ENCODE assay signal across 8 cellular contexts in genomic region chr7:139618482-139619366, GRCh38.
DNase-seq lines count a peak whose midpoint lies in the region; ATAC-seq and TF ChIP-seq lines count a peak whose summit lies in the region.

No MANE protein-coding gene starts in this region.

- DNase-seq in KBM-7 (peak; percentile 57), erythroblast (lab: John Stamatoyannopoulos, UW) (peak; percentile 21 to 44), neuronal stem cell (ENCODE audit: low spot score) (peak; percentile 27), middle frontal gyrus (ENCODE audit: extremely low spot score, low spot score) (no peak)
- peak; percentile 21 for DNase-seq in activated CD4-positive, alpha-beta T cell treated with anti-CD3 and anti-CD28 coated beads for 1 hour

- H3K79me2 ChIP-seq in DOHH2 (ENCODE audit: control insufficient read depth, low read length): no peaks in the 10 kb centered on the region

- TF ChIP-seq POLR2A in erythroblast (IDR thresholded peaks at IDR 0.05; ENCODE audit: low read length): no peak

- H2BK12ac ChIP-seq in neuronal stem cell (ENCODE audit: low read length): no peak overlapping the region

- no peaks in the 10 kb centered on the region for H3K9me2 ChIP-seq in DOHH2 (replicated peaks; ENCODE audit: control insufficient read depth, low read length)

- H3K9ac ChIP-seq in neuronal stem cell (ENCODE audit: low read depth, low read length, poor library complexity): no peak overlapping the region

- H2BK15ac ChIP-seq in neuronal stem cell (ENCODE audit: low read length): no peak overlapping the region

- ATAC-seq in HG02798 (IDR thresholded peaks at IDR 0.05; ENCODE audit: poor library complexity, unreplicated experiment) (no peak), GM21360 (IDR thresholded peaks at IDR 0.05; ENCODE audit: unreplicated experiment) (no peak)

- H3K23ac ChIP-seq in neuronal stem cell (ENCODE audit: low read depth, low read length, poor library complexity): no peak overlapping the region

- no peak overlapping the region for H3K18ac ChIP-seq in neuronal stem cell (ENCODE audit: low read length)

- H3K9me3 ChIP-seq in DOHH2 (ENCODE audit: control insufficient read depth, insufficient read depth, low read length) (no peaks in the 10 kb centered on the region), neuronal stem cell (replicated peaks in 1 of 2; ENCODE audit: control insufficient read depth in 2 of 2, insufficient read depth in 1 of 2, low read depth in 1 of 2, low read length in 2 of 2) (no peaks in the 10 kb centered on the region)

- H3K27ac ChIP-seq in DOHH2 (ENCODE audit: low read depth, low read length) (no peak overlapping the region), neuronal stem cell (replicated peaks; ENCODE audit: low read length) (no peak overlapping the region)

- H2AFZ ChIP-seq in neuronal stem cell (ENCODE audit: low read length): no peak overlapping the region

- no CpG with 5 or more reads among the region's 10 CpGs for WGBS in neuronal stem cell (ENCODE audit: extremely low coverage in 2 of 2, insufficient read length in 2 of 2, insufficient replicate concordance in 1 of 2), 2 donors

- H4K91ac ChIP-seq in neuronal stem cell (ENCODE audit: low read depth, low read length, poor library complexity): no peak overlapping the region

- H2AK5ac ChIP-seq in neuronal stem cell (ENCODE audit: low read depth, low read length): no peak overlapping the region

- no peak overlapping the region for H3K14ac ChIP-seq in neuronal stem cell (ENCODE audit: low read length)

- H3F3A ChIP-seq in DOHH2 (ENCODE audit: control insufficient read depth, insufficient read depth): no peaks in the 10 kb centered on the region

- H4K8ac ChIP-seq in neuronal stem cell (ENCODE audit: low read depth, low read length): no peak overlapping the region

- no peak overlapping the region for H2BK120ac ChIP-seq in neuronal stem cell (ENCODE audit: low read depth, low read length)

- TF ChIP-seq CTCF in DOHH2 (IDR thresholded peaks at IDR 0.05; ENCODE audit: low read depth, low read length, poor library complexity, severe bottlenecking): peak; percentile 56

- H2BK5ac ChIP-seq in neuronal stem cell (ENCODE audit: low read length): no peak overlapping the region

- no peaks in the 10 kb centered on the region for H3K4me1 ChIP-seq in DOHH2 (ENCODE audit: control insufficient read depth, low read length)
- peaks cover 0 to 3% of the 10 kb centered on the region in 2 donors for H3K4me1 ChIP-seq in neuronal stem cell (ENCODE audit: control insufficient read depth in 2 of 2, insufficient read depth in 1 of 2, low read depth in 1 of 2, low read length in 2 of 2)

- H3K36me3 ChIP-seq in DOHH2 (ENCODE audit: control insufficient read depth, low read length): no peaks in the 10 kb centered on the region
- H3K36me3 ChIP-seq in neuronal stem cell (replicated peaks in 1 of 2; ENCODE audit: control insufficient read depth in 2 of 2, insufficient read depth in 2 of 2, low read length in 2 of 2): peaks cover 13 to 95% of the 10 kb centered on the region in 2 donors

- no peaks in the 10 kb centered on the region for H4K20me1 ChIP-seq in DOHH2 (ENCODE audit: control insufficient read depth, insufficient read depth, low read depth, low read length)

- in situ Hi-C loops in KBM-7 (cut with MboI; ENCODE audit: low pct_unique_long_range_greater_than_20kb, low sequenced_read_pairs): loop anchor here (25.0 kb wide), 1 partner anchor 719 kb away; no protein-coding TSS in a partner anchor

- H3K4me2 ChIP-seq in DOHH2 (ENCODE audit: low read length): no peak overlapping the region
- H3K4me2 ChIP-seq in neuronal stem cell (ENCODE audit: insufficient read depth, low read length, poor library complexity, severe bottlenecking): no peak overlapping the region

- H3K4me3 ChIP-seq in DOHH2 (ENCODE audit: low read length): no peak overlapping the region
- no peak overlapping the region for H3K4me3 ChIP-seq in neuronal stem cell (ENCODE audit: low read length in 2 of 2)

- H3K27me3 ChIP-seq in DOHH2 (ENCODE audit: control insufficient read depth, low read length): no peaks in the 10 kb centered on the region
- no peaks in the 10 kb centered on the region for H3K27me3 ChIP-seq in neuronal stem cell (ENCODE audit: control insufficient read depth in 3 of 3, insufficient read depth in 3 of 3, low read depth in 1 of 3, low read length in 3 of 3)

- H3K4ac ChIP-seq in neuronal stem cell (ENCODE audit: low read length): no peak overlapping the region

- H3K79me1 ChIP-seq in neuronal stem cell (ENCODE audit: low read depth, low read length): no peaks in the 10 kb centered on the region
